Comparison of ENCODE assay signal across 16 cellular contexts in genomic region chr13:59016250-59016649, GRCh38.
"Had no signal": no experiment of that assay in that cellular context is flagged by ENCODE, and none has a peak within 500 bp of the region (broad histone marks: within the 10 kb centered on the region; RNA-seq: fewer than 3 reads in every experiment).

No MANE protein-coding gene starts in this region.

- H3K27ac ChIP-seq: colonic mucosa, neural progenitor cell, ovary, stomach, thoracic aorta, upper lobe of right lung had no signal

- H3K4me1 ChIP-seq: colonic mucosa, neural progenitor cell, stomach, upper lobe of right lung had no signal

- H3K36me3 ChIP-seq: colonic mucosa, neural progenitor cell, ovary, stomach, thoracic aorta, upper lobe of right lung had no signal

- H3K9me3 Mint-ChIP-seq: activated naive CD8-positive, alpha-beta T cell treated with anti-CD3 and anti-CD28 coated beads for 36 hours; activated T-helper 1 cell treated with anti-CD3 and anti-CD28 coated beads, Interleukin-12 subunit alpha, Interleukin-12 subunit beta, Interleukin-2, Interleukin-4 antibody, amounts not matched to agents 30 ng/mL and 10 ng/mL and 1 ng/mL, durations not matched to agents 14 hours and 24 hours and 36 hours; neural progenitor cell had no signal

- DNase-seq: activated CD4-positive, alpha-beta T cell treated with anti-CD3 and anti-CD28 coated beads, Interleukin-2, amount 50 U/mL, for 1 hour; activated naive CD8-positive, alpha-beta T cell treated with anti-CD3 and anti-CD28 coated beads for 36 hours; caudate nucleus; colonic mucosa; foreskin melanocyte; head of caudate nucleus; left colon; naive B cell; ovary; stimulated activated CD4-positive, alpha-beta T cell treated with anti-CD3 and anti-CD28 coated beads, Interleukin-1b, Interleukin-23, amount 100 ng/mL, for 48 hours; stomach; upper lobe of right lung had no signal

- H3K9me3 ChIP-seq: colonic mucosa, ovary, stomach, thoracic aorta, upper lobe of right lung had no signal

- H3K4me3 ChIP-seq: colonic mucosa, neural progenitor cell, ovary, stomach, thoracic aorta, upper lobe of right lung had no signal

- H3K4me3 Mint-ChIP-seq: activated naive CD8-positive, alpha-beta T cell treated with anti-CD3 and anti-CD28 coated beads for 36 hours; activated T-helper 1 cell treated with anti-CD3 and anti-CD28 coated beads, Interleukin-12 subunit alpha, Interleukin-12 subunit beta, Interleukin-2, Interleukin-4 antibody, amounts not matched to agents 30 ng/mL and 10 ng/mL and 1 ng/mL, durations not matched to agents 14 hours and 24 hours and 36 hours; naive B cell; neural progenitor cell had no signal

- H3K36me3 Mint-ChIP-seq: activated naive CD8-positive, alpha-beta T cell treated with anti-CD3 and anti-CD28 coated beads for 36 hours; naive B cell; neural progenitor cell had no signal

- H3K4me2 ChIP-seq: neural progenitor cell had no signal

- H3K4me1 Mint-ChIP-seq: activated naive CD8-positive, alpha-beta T cell treated with anti-CD3 and anti-CD28 coated beads for 36 hours; naive B cell had no signal

- H3K27ac Mint-ChIP-seq: activated naive CD8-positive, alpha-beta T cell treated with anti-CD3 and anti-CD28 coated beads for 36 hours; activated T-helper 1 cell treated with anti-CD3 and anti-CD28 coated beads, Interleukin-12 subunit alpha, Interleukin-12 subunit beta, Interleukin-2, Interleukin-4 antibody, amounts not matched to agents 30 ng/mL and 10 ng/mL and 1 ng/mL, durations not matched to agents 14 hours and 24 hours and 36 hours; naive B cell; neural progenitor cell had no signal

- H2AFZ ChIP-seq: neural progenitor cell had no signal

- H3K9ac ChIP-seq: neural progenitor cell had no signal

- ATAC-seq: activated CD4-positive, CD25-positive, alpha-beta regulatory T cell treated with anti-CD3 and anti-CD28 coated beads, Interleukin-2, amount 50 U/mL, for 24 hours; left colon; upper lobe of right lung had no signal

- H3K27me3 Mint-ChIP-seq: activated naive CD8-positive, alpha-beta T cell treated with anti-CD3 and anti-CD28 coated beads for 36 hours; naive B cell had no signal

- H3K27me3 ChIP-seq: colonic mucosa, neural progenitor cell, ovary, stomach, upper lobe of right lung had no signal
